14 cellular contexts compared by ENCODE assay signal in the genomic region with DNA sequence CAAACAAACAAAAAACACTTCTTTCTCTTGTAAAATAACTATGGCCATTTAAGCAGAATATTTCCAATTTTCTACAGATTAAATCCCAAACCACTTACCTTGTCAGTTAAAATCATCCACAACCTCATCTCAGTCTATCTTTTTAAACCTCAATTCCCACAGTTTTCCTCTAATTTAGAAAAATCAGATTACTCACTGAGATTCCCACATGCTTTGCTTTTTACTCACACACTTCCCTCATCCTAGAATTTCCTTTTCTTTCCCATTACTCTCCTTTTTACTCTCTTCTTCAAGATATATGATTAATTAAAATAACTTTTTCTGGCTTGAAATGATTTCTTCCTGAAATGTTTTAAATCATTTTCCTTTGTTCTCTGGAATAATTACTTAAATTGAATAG.
"Had no signal": no experiment of that assay in that cellular context is flagged by ENCODE, and none has a peak within 500 bp of the region (broad histone marks: within the 10 kb centered on the region; RNA-seq: fewer than 3 reads in every experiment).

No MANE protein-coding gene starts in this region.

- H3K9me3 Mint-ChIP-seq: neural crest cell; T-helper 2 cell treated with Interferon-gamma antibody and Interleukin-4, amounts not matched to agents 5 μg/mL and 100 μg/mL, for 36 hours had no signal

- H3K36me3 Mint-ChIP-seq: stimulated activated effector memory CD8-positive, alpha-beta T cell treated with anti-CD3 and anti-CD28 coated beads, Interleukin-12 subunit alpha, Interleukin-12 subunit beta, amount 100 ng/mL, for 72 hours had no signal

- H3K27me3 ChIP-seq: colonic mucosa, transverse colon had no signal

- H3K4me3 ChIP-seq: colonic mucosa, transverse colon had no signal

- ATAC-seq: activated CD8-positive, alpha-beta T cell treated with anti-CD3 and anti-CD28 coated beads for 36 hours; activated naive CD8-positive, alpha-beta T cell treated with anti-CD3 and anti-CD28 coated beads, Interleukin-2, amount 50 U/mL, for 24 hours; stimulated activated effector memory CD8-positive, alpha-beta T cell treated with anti-CD3 and anti-CD28 coated beads, Interleukin-12 subunit alpha, Interleukin-12 subunit beta, amount 100 ng/mL, for 72 hours had no signal

- H3K36me3 ChIP-seq: colonic mucosa, transverse colon had no signal

- H3K4me1 Mint-ChIP-seq: activated naive CD8-positive, alpha-beta T cell treated with anti-CD3 and anti-CD28 coated beads, Interleukin-2, amount 50 U/mL, for 24 hours; stimulated activated effector memory CD8-positive, alpha-beta T cell treated with anti-CD3 and anti-CD28 coated beads, Interleukin-12 subunit alpha, Interleukin-12 subunit beta, amount 100 ng/mL, for 72 hours had no signal

- H3K4me1 ChIP-seq: colonic mucosa, transverse colon had no signal

- H3K27ac Mint-ChIP-seq: activated CD8-positive, alpha-beta T cell treated with anti-CD3 and anti-CD28 coated beads for 36 hours; activated naive CD8-positive, alpha-beta T cell treated with anti-CD3 and anti-CD28 coated beads, Interleukin-2, amount 50 U/mL, for 24 hours; stimulated activated effector memory CD8-positive, alpha-beta T cell treated with anti-CD3 and anti-CD28 coated beads, Interleukin-12 subunit alpha, Interleukin-12 subunit beta, amount 100 ng/mL, for 72 hours; T-helper 2 cell treated with Interferon-gamma antibody and Interleukin-4, amounts not matched to agents 5 μg/mL and 100 μg/mL, for 36 hours had no signal

- H3K9me3 ChIP-seq: colonic mucosa, transverse colon had no signal

- H3K27ac ChIP-seq: colonic mucosa, epithelial cell of prostate, transverse colon had no signal

- H3K27me3 Mint-ChIP-seq: activated CD8-positive, alpha-beta T cell treated with anti-CD3 and anti-CD28 coated beads for 36 hours; activated naive CD8-positive, alpha-beta T cell treated with anti-CD3 and anti-CD28 coated beads, Interleukin-2, amount 50 U/mL, for 24 hours had no signal

- DNase-seq: activated CD8-positive, alpha-beta memory T cell treated with anti-CD3 and anti-CD28 coated beads, Interleukin-2, amount 50 U/mL, for 48 hours; activated CD8-positive, alpha-beta T cell treated with anti-CD3 and anti-CD28 coated beads for 36 hours; activated naive CD4-positive, alpha-beta T cell treated with Interleukin-2 at 50 U/mL for 16 hours; activated naive CD8-positive, alpha-beta T cell treated with anti-CD3 and anti-CD28 coated beads, Interleukin-2, amount 50 U/mL, for 24 hours; colonic mucosa; effector CD4-positive, alpha-beta T cell; hippocampal formation; small intestine; substantia nigra; transverse colon had no signal

- H3K4me3 Mint-ChIP-seq: activated CD8-positive, alpha-beta T cell treated with anti-CD3 and anti-CD28 coated beads for 36 hours; activated naive CD8-positive, alpha-beta T cell treated with anti-CD3 and anti-CD28 coated beads, Interleukin-2, amount 50 U/mL, for 24 hours; neural crest cell; stimulated activated effector memory CD8-positive, alpha-beta T cell treated with anti-CD3 and anti-CD28 coated beads, Interleukin-12 subunit alpha, Interleukin-12 subunit beta, amount 100 ng/mL, for 72 hours; T-helper 2 cell treated with Interferon-gamma antibody and Interleukin-4, amounts not matched to agents 5 μg/mL and 100 μg/mL, for 36 hours had no signal
